8 cellular contexts compared by ENCODE assay signal in the genomic region with DNA sequence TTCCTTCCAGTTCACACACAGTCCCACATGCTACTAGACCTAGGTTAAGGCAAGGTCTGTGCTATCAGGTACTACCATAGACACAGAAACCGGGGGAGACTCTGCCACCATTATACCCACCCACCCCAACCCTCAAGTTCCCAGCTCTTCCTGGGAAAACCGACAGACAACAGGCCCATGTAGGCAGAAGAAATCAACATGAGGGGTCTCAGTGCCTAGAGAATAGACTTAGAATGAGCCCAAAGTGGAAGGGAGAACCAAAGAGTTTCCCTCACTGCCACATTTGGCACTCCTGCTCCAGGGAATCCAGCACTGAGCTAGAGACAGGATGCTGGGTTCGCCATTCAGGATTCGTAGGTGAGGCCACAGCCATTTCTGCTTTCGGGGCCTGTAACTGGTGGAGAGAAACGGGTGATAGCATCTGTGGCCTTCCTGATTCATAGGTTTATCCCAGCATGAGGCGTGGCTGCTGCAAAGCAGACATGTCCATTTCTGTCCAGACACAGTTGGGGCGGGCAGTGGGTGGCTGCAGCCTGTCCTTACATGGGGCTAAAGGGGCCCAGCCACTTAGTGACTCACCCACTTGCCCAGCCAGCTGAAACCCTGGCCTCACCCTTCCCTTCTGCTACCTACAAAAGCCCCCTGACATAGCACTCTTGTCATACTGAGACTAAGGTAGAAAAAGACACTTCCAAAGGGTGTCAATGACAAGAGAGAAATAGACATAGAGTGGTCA.
DNase-seq lines count a peak whose midpoint lies in the region; ATAC-seq and TF ChIP-seq lines count a peak whose summit lies in the region.

No MANE protein-coding gene starts in this region.

- H3K27ac ChIP-seq in right atrium auricular region (peak overlapping the region; percentile 94 to 97), urinary bladder (ENCODE audit: low read depth) (peak overlapping the region; percentile 65)

- H3K9me3 ChIP-seq in right atrium auricular region: no peaks in the 10 kb centered on the region

- H3K36me3 ChIP-seq in GM06990 (ENCODE audit: control insufficient read depth, insufficient read depth, low read length) (no peaks in the 10 kb centered on the region), right atrium auricular region (no peaks in the 10 kb centered on the region), urinary bladder (ENCODE audit: insufficient read depth) (no peaks in the 10 kb centered on the region)

- TF ChIP-seq CTCF in GM06990 (IDR thresholded peaks at IDR 0.05; ENCODE audit: insufficient read depth, low read length, poor library complexity, severe bottlenecking) (no peak), right atrium auricular region (IDR thresholded peaks at IDR 0.05) (no peak)

- H3K4me1 ChIP-seq in right atrium auricular region: peaks cover 0 to 77% of the 10 kb centered on the region in 2 donors
- no peaks in the 10 kb centered on the region for H3K4me1 ChIP-seq in urinary bladder (ENCODE audit: insufficient read depth)

- DNase-seq in GM06990 (ENCODE audit: extremely low read depth, insufficient read length) (peak; percentile 78), HCEC 1CT (peak; percentile 18), right atrium auricular region (ENCODE audit: low spot score) (peak; percentile 80), NCI-H2107 (lab: John Stamatoyannopoulos, UW) (no peak), globus pallidus (ENCODE audit: low spot score) (no peak)

- 59% methylated on average over 8 of the region's 8 CpGs for WGBS in urinary bladder

- peak; percentile 34 for ATAC-seq in SK-N-SH treated with all-trans-retinoic acid at 6 μM for 48 hours
- ATAC-seq in HG03139 (IDR thresholded peaks at IDR 0.05; ENCODE audit: unreplicated experiment): no peak

- H3K4me3 ChIP-seq in GM06990 (replicated peaks; ENCODE audit: low read depth, low read length): no peak overlapping the region
- H3K4me3 ChIP-seq in right atrium auricular region: peak overlapping the region; percentile 32 to 53
- no peak overlapping the region for H3K4me3 ChIP-seq in urinary bladder (ENCODE audit: low read depth, low read length)

- no peaks in the 10 kb centered on the region for H3K27me3 ChIP-seq in GM06990 (replicated peaks; ENCODE audit: control insufficient read depth, insufficient read depth, low read length)
- no peaks in the 10 kb centered on the region for H3K27me3 ChIP-seq in right atrium auricular region

TF ChIP-seq in SK-N-SH treated with all-trans-retinoic acid at 6 μM for 48 hours, 23 proteins besides CTCF, POLR2A, EP300 and RAD21:
- TF ChIP-seq, protein P1, sequence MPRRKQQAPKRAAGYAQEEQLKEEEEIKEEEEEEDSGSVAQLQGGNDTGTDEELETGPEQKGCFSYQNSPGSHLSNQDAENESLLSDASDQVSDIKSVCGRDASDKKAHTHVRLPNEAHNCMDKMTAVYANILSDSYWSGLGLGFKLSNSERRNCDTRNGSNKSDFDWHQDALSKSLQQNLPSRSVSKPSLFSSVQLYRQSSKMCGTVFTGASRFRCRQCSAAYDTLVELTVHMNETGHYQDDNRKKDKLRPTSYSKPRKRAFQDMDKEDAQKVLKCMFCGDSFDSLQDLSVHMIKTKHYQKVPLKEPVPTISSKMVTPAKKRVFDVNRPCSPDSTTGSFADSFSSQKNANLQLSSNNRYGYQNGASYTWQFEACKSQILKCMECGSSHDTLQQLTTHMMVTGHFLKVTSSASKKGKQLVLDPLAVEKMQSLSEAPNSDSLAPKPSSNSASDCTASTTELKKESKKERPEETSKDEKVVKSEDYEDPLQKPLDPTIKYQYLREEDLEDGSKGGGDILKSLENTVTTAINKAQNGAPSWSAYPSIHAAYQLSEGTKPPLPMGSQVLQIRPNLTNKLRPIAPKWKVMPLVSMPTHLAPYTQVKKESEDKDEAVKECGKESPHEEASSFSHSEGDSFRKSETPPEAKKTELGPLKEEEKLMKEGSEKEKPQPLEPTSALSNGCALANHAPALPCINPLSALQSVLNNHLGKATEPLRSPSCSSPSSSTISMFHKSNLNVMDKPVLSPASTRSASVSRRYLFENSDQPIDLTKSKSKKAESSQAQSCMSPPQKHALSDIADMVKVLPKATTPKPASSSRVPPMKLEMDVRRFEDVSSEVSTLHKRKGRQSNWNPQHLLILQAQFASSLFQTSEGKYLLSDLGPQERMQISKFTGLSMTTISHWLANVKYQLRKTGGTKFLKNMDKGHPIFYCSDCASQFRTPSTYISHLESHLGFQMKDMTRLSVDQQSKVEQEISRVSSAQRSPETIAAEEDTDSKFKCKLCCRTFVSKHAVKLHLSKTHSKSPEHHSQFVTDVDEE (CRISPR knock-in tag; IDR thresholded peaks at IDR 0.05): 0 out of 2 replicates have a peak, but pooled peaks have one; percentile 73
- TF ChIP-seq TCF4 (CRISPR knock-in tag; IDR thresholded peaks at IDR 0.05; ENCODE audit: borderline replicate concordance): peak; percentile 19; the same call in 1 of the 2 replicates
- 0 out of 2 replicates have a peak, but pooled peaks have one; percentile 47 for TF ChIP-seq BACH2 (CRISPR knock-in tag; IDR thresholded peaks at IDR 0.05; ENCODE audit: borderline replicate concordance)
- TF ChIP-seq, protein P2, sequence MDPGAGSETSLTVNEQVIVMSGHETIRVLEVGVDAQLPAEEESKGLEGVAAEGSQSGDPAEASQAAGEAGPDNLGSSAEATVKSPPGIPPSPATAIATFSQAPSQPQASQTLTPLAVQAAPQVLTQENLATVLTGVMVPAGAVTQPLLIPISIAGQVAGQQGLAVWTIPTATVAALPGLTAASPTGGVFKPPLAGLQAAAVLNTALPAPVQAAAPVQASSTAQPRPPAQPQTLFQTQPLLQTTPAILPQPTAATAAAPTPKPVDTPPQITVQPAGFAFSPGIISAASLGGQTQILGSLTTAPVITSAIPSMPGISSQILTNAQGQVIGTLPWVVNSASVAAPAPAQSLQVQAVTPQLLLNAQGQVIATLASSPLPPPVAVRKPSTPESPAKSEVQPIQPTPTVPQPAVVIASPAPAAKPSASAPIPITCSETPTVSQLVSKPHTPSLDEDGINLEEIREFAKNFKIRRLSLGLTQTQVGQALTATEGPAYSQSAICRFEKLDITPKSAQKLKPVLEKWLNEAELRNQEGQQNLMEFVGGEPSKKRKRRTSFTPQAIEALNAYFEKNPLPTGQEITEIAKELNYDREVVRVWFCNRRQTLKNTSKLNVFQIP (CRISPR knock-in tag; IDR thresholded peaks at IDR 0.05; ENCODE audit: borderline replicate concordance, low read depth): no peak
- no peak for TF ChIP-seq ZNF565 (CRISPR knock-in tag; conservative IDR thresholded peaks at IDR 0.05; ENCODE audit: low read depth)
- TF ChIP-seq ZFP3 (CRISPR knock-in tag; IDR thresholded peaks at IDR 0.05): 0 out of 2 replicates have a peak, but pooled peaks have one; percentile 54

Comparison
In these comparisons a context has a peak if more than half of its experiments do, and no peak if none do; other contexts are left out.
1. DNase-seq: peak in GM06990 (single experiment), HCEC 1CT (single experiment) and right atrium auricular region (single experiment); none in NCI-H2107 (single experiment) and globus pallidus (single experiment).
2. H3K4me3 ChIP-seq: peak in right atrium auricular region (2 of 2); none in GM06990 (single experiment) and urinary bladder (single experiment).